Comparison of ENCODE assay signal across 7 cellular contexts in the genomic region with DNA sequence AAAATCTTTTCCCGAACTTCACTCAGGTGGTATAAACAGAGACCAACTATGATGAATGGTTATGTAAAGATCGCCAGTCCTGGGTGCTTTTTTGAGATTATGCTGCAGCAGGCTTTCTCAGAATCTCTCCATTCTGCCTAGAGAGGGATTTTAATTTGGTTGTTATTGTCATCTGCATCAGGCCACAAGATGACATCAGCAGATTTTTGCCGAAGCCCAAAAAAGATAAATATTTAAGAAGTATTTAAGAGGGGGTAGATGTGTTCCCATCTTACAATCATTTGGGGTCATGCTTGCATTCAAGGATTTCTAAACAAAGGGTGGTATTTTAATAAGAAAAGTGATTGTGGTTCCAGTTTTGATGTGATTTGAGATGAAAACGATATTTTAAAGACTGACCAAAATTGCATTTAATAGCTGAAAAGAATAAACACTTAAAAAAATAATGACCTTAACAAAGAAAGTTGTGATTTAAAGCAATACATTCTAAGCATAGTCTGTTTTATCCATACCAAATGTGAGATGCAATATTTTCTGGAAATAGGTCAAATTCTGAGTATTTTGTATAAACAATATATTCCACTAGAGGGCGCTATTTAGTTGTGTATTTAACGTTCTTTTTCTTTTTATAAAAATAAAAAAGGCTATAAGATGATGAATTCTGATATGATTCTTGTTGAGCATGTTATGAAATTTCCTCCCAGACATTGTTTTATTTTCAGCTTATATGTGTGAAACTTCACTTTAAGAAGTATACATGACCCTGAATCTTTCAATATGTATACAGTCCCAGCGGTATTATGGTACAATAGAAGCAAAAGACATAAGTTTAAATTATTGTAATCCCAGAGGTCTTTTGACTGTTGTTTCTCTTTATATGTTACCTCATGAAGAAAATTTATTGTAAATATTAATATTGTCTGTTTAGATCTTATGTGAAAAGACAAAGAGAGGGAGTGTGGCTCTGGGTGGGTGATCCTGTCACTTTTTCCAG. TPM values are rescaled to one million over a fixed set of nuclear protein-coding genes. Genes with fewer than 3 reads are reported as not detected.
DNase-seq lines count a peak whose midpoint lies in the region; ATAC-seq, FAIRE-seq and TF ChIP-seq lines count a peak whose summit lies in the region.

No MANE protein-coding gene starts in this region.

- H3K9me3 ChIP-seq in astrocyte (ENCODE audit: insufficient read depth, low read depth, low read length) (peaks cover 3% of the 10 kb centered on the region), lung (ENCODE audit: control insufficient read depth in 2 of 2, insufficient read depth in 1 of 2, low read length in 1 of 2) (no peaks in the 10 kb centered on the region)

- no peaks in the 10 kb centered on the region for H3K79me2 ChIP-seq in astrocyte (ENCODE audit: insufficient read depth, low read length)

- ATAC-seq in lung (ENCODE audit: insufficient read depth, low FRiP score), result no peak
- ATAC-seq in GM18861 (IDR thresholded peaks at IDR 0.05; ENCODE audit: unreplicated experiment), result no peak
- no peak for ATAC-seq in HG03095 (IDR thresholded peaks at IDR 0.05; ENCODE audit: unreplicated experiment)

- H4K20me1 ChIP-seq in astrocyte (ENCODE audit: insufficient read depth, low read length), result no peaks in the 10 kb centered on the region

- no peak overlapping the region for H2AFZ ChIP-seq in astrocyte (ENCODE audit: low read depth, low read length)

- no peak overlapping the region for H3K27ac Mint-ChIP-seq in astrocyte (ENCODE audit: unreplicated experiment)

- no peak overlapping the region for H3K4me3 ChIP-seq in GM06990 (replicated peaks; ENCODE audit: low read depth, low read length)
- no peak overlapping the region for H3K4me3 ChIP-seq in astrocyte (ENCODE audit: insufficient read depth, low read depth, low read length)
- no peak overlapping the region for H3K4me3 ChIP-seq in lung

- no peak for FAIRE-seq in astrocyte (lab: Jason Lieb, UNC)

- DNase-seq in GM06990 (ENCODE audit: extremely low read depth, insufficient read length), result no peak
- DNase-seq in NCI-H1105 (lab: John Stamatoyannopoulos, UW), result peak; percentile 31
- no peak for DNase-seq in astrocyte (ENCODE audit: low read depth)
- DNase-seq in lung (ENCODE audit: low spot score), result no peak
- no peak for DNase-seq in D341Med (ENCODE audit: low spot score)

- WGBS in lung, 2 donors, result 46 to 48% methylated on average over 7 of the region's 7 CpGs

- H3K36me3 Mint-ChIP-seq in astrocyte (ENCODE audit: low read depth, unreplicated experiment), result no peaks in the 10 kb centered on the region

- no peak overlapping the region for H3K9ac ChIP-seq in astrocyte (ENCODE audit: low read length)

- no peaks in the 10 kb centered on the region for H3K4me1 ChIP-seq in astrocyte (ENCODE audit: insufficient read depth, low read length)
- no peaks in the 10 kb centered on the region for H3K4me1 ChIP-seq in lung (ENCODE audit: control insufficient read depth in 2 of 2, insufficient read depth in 2 of 2, low read length in 2 of 2)

- TF ChIP-seq CTCF in GM06990 (IDR thresholded peaks at IDR 0.05; ENCODE audit: insufficient read depth, low read length, poor library complexity, severe bottlenecking) (peak; percentile 20), astrocyte (IDR thresholded peaks at IDR 0.05; ENCODE audit: insufficient read depth, low read depth, low read length) (peak; percentile 52), lung (IDR thresholded peaks at IDR 0.05; ENCODE audit: control extremely low read depth, extremely low read depth) (peak; percentile 4)

- no peaks in the 10 kb centered on the region for H3K9me3 Mint-ChIP-seq in astrocyte (ENCODE audit: unreplicated experiment)

- no peak overlapping the region for H3K4me2 ChIP-seq in astrocyte (ENCODE audit: low read length)

- H3K27me3 ChIP-seq in GM06990 (replicated peaks; ENCODE audit: control insufficient read depth, insufficient read depth, low read length) (no peaks in the 10 kb centered on the region), astrocyte (ENCODE audit: insufficient read depth, low read length) (no peaks in the 10 kb centered on the region), lung (ENCODE audit: control insufficient read depth, insufficient read depth) (no peaks in the 10 kb centered on the region)

- H3K4me3 Mint-ChIP-seq in astrocyte (ENCODE audit: unreplicated experiment), result no peak overlapping the region

- H3K36me3 ChIP-seq in GM06990 (ENCODE audit: control insufficient read depth, insufficient read depth, low read length) (no peaks in the 10 kb centered on the region), astrocyte (ENCODE audit: insufficient read depth, low read length) (no peaks in the 10 kb centered on the region), lung (ENCODE audit: control insufficient read depth in 2 of 2, insufficient read depth in 2 of 2, low read length in 2 of 2) (no peaks in the 10 kb centered on the region)

- H3K27me3 Mint-ChIP-seq in astrocyte (ENCODE audit: low read depth, unreplicated experiment), result peaks cover 5% of the 10 kb centered on the region

- H3K4me1 Mint-ChIP-seq in astrocyte (ENCODE audit: low read depth, unreplicated experiment), result no peaks in the 10 kb centered on the region

- H3K27ac ChIP-seq in astrocyte (ENCODE audit: low read depth, low read length) (no peak overlapping the region), lung (ENCODE audit: low read depth in 1 of 2, low read length in 1 of 2) (no peak overlapping the region)

RNA-seq across cellular contexts. Expression of a gene that starts 51.0 kb away (rescaled TPM):
- total RNA-seq in astrocyte, result 20.3 TPM in 2 replicates
- 10 to 100 TPM in 1 of 2 donors, 1 to 10 TPM in 1; 9.2 to 11.5 TPM for total RNA-seq in lung
- 1 to 10 TPM; 3.1 to 5.6 TPM for polyA plus RNA-seq in lung
